ENCODE assay signal across 16 cellular contexts in the genomic region with DNA sequence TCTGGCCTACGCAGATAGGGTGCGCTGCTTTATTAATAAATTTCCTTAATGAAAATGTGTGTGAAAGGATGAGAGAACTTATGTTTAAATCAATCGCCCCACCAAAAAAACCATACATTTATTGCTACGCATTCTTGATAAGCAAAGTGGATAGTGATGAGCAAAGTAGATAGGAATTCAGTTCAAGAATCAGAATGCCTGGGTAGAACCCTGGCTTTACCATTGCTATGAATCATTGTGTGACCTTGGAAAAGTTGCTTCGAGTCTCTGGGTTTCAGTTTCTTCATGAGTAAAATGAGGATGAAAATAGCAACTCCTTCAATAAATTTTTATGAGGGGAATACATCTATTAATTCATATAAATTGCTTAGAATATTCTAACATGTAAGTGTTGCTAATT. TPM values are rescaled to one million over a fixed set of nuclear protein-coding genes. Genes with fewer than 3 reads are reported as not detected.
DNase-seq lines count a peak whose midpoint lies in the region; ATAC-seq lines count a peak whose summit lies in the region.
"Had no signal": no experiment of that assay in that cellular context is flagged by ENCODE, and none has a peak within 500 bp of the region (broad histone marks: within the 10 kb centered on the region; RNA-seq: fewer than 3 reads in every experiment).

No MANE protein-coding gene starts in this region.

- peaks cover 34% of the 10 kb centered on the region for H3K4me1 ChIP-seq in mesodermal cell (ENCODE audit: control insufficient read depth, insufficient read depth, low read length, poor library complexity, severe bottlenecking)
- H3K4me1 ChIP-seq: prostate gland had no signal

- no peak overlapping the region for H3K27ac Mint-ChIP-seq in activated T-helper 17 cell treated with anti-CD3 and anti-CD28 coated beads, Interleukin-2, amount 50 U/mL, for 72 hours
- H3K27ac Mint-ChIP-seq: B cell had no signal

- H3K27ac ChIP-seq in mesodermal cell (ENCODE audit: low read depth, low read length, severe bottlenecking): peak overlapping the region; percentile 38
- H3K27ac ChIP-seq: esophagus squamous epithelium, prostate gland had no signal

- H3K9me3 Mint-ChIP-seq in activated T-helper 17 cell treated with anti-CD3 and anti-CD28 coated beads, Interleukin-2, amount 50 U/mL, for 72 hours: no peaks in the 10 kb centered on the region

- no peaks in the 10 kb centered on the region for H3K36me3 ChIP-seq in mesodermal cell (ENCODE audit: control insufficient read depth, insufficient read depth, low read length)
- H3K36me3 ChIP-seq: esophagus squamous epithelium, prostate gland had no signal

- H3K4me3 ChIP-seq in mesodermal cell (ENCODE audit: extremely low read depth, insufficient read depth, low read length, poor library complexity, severe bottlenecking): no peak overlapping the region
- H3K4me3 ChIP-seq: esophagus squamous epithelium, K562, prostate gland had no signal

- H3K4me1 Mint-ChIP-seq in activated T-helper 17 cell treated with anti-CD3 and anti-CD28 coated beads, Interleukin-2, amount 50 U/mL, for 72 hours: peaks cover 19% of the 10 kb centered on the region

- no peak overlapping the region for H3K4me3 Mint-ChIP-seq in activated T-helper 17 cell treated with anti-CD3 and anti-CD28 coated beads, Interleukin-2, amount 50 U/mL, for 72 hours

- no CpG with 5 or more reads among the region's 5 CpGs for WGBS in mesodermal cell (ENCODE audit: insufficient coverage in 2 of 2), 2 experiments

- no peaks in the 10 kb centered on the region for H3K9me3 ChIP-seq in mesodermal cell (ENCODE audit: control insufficient read depth, low read length)
- H3K9me3 ChIP-seq: esophagus squamous epithelium, prostate gland had no signal

- H3K27me3 Mint-ChIP-seq in activated T-helper 17 cell treated with anti-CD3 and anti-CD28 coated beads, Interleukin-2, amount 50 U/mL, for 72 hours: peaks cover 13% of the 10 kb centered on the region

- ATAC-seq in activated T-helper 17 cell treated with anti-CD3 and anti-CD28 coated beads, Interleukin-2, amount 50 U/mL, for 72 hours (replicated peaks): no peak
- ATAC-seq: K562, left lobe of liver had no signal

- H3K36me3 Mint-ChIP-seq in activated T-helper 17 cell treated with anti-CD3 and anti-CD28 coated beads, Interleukin-2, amount 50 U/mL, for 72 hours (ENCODE audit: low read depth): peaks cover 17% of the 10 kb centered on the region

- DNase-seq in ELR (ENCODE audit: low read depth): peak; percentile 95
- peak; percentile 75 for DNase-seq in RPMI7951 (ENCODE audit: low read depth)
- peak; percentile 38 for DNase-seq in dedifferentiated amniotic fluid mesenchymal stem cell (ENCODE audit: extremely low spot score)
- no peak for DNase-seq in NCI-H748 treated with DMSO at 0.1 percent for 48 hours (lab: John Stamatoyannopoulos, UW)
- no peak for DNase-seq in activated effector memory CD4-positive, alpha-beta T cell treated with Interleukin-2 at 50 U/mL for 16 hours
- no peak for DNase-seq in SIG-M5 (lab: John Stamatoyannopoulos, UW)
- DNase-seq: activated CD4-positive, alpha-beta T cell treated with anti-CD3 and anti-CD28 coated beads, Interleukin-2, amount 50 U/mL, for 48 hours; activated T-cell treated with anti-CD3 and anti-CD28 coated beads, Interleukin-2, amount 50 U/mL, for 48 hours; cortex of kidney; esophagus squamous epithelium had no signal

RNA-seq across cellular contexts. Expression of a gene that starts 2.6 kb away (rescaled TPM):
- 89.3 and 104 TPM in 2 replicates for total RNA-seq in RPMI7951 (2014; rRNA removed; shearing (Covaris generic))
- polyA plus RNA-seq in mesodermal cell (2013, experiment 1 of 2): 77.3 TPM
- 98.1 TPM for polyA plus RNA-seq in mesodermal cell (2013, experiment 2 of 2)
- total RNA-seq in activated T-helper 17 cell treated with anti-CD3 and anti-CD28 coated beads, Interleukin-2, amount 50 U/mL, for 72 hours: 10 to 100 TPM in 1 of 2 donors, 1 to 10 TPM in 1; 8.2 to 11.9 TPM

Comparison
In these comparisons a context has a peak if more than half of its experiments do, and no peak if none do; other contexts are left out.
1. DNase-seq: peak in ELR (single experiment), RPMI7951 (single experiment) and dedifferentiated amniotic fluid mesenchymal stem cell (single experiment); none in NCI-H748 treated with DMSO at 0.1 percent for 48 hours (single experiment), activated effector memory CD4-positive, alpha-beta T cell treated with Interleukin-2 at 50 U/mL for 16 hours (single experiment) and SIG-M5 (single experiment).